In the genomic region with DNA sequence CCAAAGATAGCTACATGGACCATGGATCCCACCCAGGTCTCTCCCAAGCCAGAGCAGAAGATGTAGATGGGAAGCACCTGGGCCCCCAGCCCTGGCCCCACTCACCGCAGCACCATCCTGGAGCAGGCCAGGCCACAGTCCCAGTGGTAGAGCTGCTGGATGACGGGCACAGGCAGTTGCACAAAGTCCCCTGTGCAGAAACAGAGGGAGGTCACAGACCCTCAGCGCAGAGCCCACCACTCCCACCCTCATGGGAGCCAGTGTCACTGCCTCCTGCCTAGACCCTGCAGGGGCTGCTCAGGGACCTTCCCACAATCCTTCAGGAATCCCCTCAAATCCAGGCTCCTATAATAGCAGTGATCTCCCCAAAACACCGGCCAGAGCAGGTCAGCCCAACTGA, we compare ENCODE assay signal across 1 cellular context.
TF ChIP-seq lines count a peak whose summit lies in the region.

No MANE protein-coding gene starts in this region.

TF ChIP-seq in GM23338, 12 proteins besides CTCF, POLR2A, EP300 and RAD21:
- TF ChIP-seq, protein P1, sequence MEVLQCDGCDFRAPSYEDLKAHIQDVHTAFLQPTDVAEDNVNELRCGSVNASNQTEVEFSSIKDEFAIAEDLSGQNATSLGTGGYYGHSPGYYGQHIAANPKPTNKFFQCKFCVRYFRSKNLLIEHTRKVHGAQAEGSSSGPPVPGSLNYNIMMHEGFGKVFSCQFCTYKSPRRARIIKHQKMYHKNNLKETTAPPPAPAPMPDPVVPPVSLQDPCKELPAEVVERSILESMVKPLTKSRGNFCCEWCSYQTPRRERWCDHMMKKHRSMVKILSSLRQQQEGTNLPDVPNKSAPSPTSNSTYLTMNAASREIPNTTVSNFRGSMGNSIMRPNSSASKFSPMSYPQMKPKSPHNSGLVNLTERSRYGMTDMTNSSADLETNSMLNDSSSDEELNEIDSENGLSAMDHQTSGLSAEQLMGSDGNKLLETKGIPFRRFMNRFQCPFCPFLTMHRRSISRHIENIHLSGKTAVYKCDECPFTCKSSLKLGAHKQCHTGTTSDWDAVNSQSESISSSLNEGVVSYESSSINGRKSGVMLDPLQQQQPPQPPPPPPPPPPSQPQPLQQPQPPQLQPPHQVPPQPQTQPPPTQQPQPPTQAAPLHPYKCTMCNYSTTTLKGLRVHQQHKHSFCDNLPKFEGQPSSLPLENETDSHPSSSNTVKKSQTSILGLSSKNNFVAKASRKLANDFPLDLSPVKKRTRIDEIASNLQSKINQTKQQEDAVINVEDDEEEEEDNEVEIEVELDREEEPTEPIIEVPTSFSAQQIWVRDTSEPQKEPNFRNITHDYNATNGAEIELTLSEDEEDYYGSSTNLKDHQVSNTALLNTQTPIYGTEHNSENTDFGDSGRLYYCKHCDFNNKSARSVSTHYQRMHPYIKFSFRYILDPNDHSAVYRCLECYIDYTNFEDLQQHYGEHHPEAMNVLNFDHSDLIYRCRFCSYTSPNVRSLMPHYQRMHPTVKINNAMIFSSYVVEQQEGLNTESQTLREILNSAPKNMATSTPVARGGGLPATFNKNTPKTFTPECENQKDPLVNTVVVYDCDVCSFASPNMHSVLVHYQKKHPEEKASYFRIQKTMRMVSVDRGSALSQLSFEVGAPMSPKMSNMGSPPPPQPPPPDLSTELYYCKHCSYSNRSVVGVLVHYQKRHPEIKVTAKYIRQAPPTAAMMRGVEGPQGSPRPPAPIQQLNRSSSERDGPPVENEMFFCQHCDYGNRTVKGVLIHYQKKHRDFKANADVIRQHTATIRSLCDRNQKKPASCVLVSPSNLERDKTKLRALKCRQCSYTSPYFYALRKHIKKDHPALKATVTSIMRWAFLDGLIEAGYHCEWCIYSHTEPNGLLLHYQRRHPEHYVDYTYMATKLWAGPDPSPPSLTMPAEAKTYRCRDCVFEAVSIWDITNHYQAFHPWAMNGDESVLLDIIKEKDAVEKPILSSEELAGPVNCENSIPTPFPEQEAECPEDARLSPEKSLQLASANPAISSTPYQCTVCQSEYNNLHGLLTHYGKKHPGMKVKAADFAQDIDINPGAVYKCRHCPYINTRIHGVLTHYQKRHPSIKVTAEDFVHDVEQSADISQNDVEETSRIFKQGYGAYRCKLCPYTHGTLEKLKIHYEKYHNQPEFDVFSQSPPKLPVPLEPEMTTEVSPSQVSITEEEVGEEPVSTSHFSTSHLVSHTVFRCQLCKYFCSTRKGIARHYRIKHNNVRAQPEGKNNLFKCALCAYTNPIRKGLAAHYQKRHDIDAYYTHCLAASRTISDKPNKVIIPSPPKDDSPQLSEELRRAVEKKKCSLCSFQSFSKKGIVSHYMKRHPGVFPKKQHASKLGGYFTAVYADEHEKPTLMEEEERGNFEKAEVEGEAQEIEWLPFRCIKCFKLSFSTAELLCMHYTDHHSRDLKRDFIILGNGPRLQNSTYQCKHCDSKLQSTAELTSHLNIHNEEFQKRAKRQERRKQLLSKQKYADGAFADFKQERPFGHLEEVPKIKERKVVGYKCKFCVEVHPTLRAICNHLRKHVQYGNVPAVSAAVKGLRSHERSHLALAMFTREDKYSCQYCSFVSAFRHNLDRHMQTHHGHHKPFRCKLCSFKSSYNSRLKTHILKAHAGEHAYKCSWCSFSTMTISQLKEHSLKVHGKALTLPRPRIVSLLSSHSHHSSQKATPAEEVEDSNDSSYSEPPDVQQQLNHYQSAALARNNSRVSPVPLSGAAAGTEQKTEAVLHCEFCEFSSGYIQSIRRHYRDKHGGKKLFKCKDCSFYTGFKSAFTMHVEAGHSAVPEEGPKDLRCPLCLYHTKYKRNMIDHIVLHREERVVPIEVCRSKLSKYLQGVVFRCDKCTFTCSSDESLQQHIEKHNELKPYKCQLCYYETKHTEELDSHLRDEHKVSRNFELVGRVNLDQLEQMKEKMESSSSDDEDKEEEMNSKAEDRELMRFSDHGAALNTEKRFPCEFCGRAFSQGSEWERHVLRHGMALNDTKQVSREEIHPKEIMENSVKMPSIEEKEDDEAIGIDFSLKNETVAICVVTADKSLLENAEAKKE (CRISPR knock-in tag; IDR thresholded peaks at IDR 0.05): no peak
- TF ChIP-seq ZNF114 (CRISPR knock-in tag; IDR thresholded peaks at IDR 0.05) (no peak), CREB1 (CRISPR knock-in tag; IDR thresholded peaks at IDR 0.05; ENCODE audit: low read depth) (no peak), ZNF331 (CRISPR knock-in tag; IDR thresholded peaks at IDR 0.05; ENCODE audit: low read depth) (no peak), NANOG (IDR thresholded peaks at IDR 0.05; ENCODE audit: borderline replicate concordance) (no peak), POLR2AphosphoS5 (IDR thresholded peaks at IDR 0.05; ENCODE audit: low read depth) (no peak), REST (IDR thresholded peaks at IDR 0.05; ENCODE audit: unreplicated experiment) (no peak), JUNB (IDR thresholded peaks at IDR 0.05; ENCODE audit: unreplicated experiment) (no peak), STAT1 (IDR thresholded peaks at IDR 0.05; ENCODE audit: unreplicated experiment) (no peak), EZH2 (IDR thresholded peaks at IDR 0.05; ENCODE audit: low read depth, unreplicated experiment) (no peak), EZH2phosphoT487 (IDR thresholded peaks at IDR 0.05; ENCODE audit: unreplicated experiment) (no peak)
- TF ChIP-seq, protein P2, sequence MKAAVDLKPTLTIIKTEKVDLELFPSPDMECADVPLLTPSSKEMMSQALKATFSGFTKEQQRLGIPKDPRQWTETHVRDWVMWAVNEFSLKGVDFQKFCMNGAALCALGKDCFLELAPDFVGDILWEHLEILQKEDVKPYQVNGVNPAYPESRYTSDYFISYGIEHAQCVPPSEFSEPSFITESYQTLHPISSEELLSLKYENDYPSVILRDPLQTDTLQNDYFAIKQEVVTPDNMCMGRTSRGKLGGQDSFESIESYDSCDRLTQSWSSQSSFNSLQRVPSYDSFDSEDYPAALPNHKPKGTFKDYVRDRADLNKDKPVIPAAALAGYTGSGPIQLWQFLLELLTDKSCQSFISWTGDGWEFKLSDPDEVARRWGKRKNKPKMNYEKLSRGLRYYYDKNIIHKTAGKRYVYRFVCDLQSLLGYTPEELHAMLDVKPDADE (IDR thresholded peaks at IDR 0.05): no peak
TF ChIP-seq in GM23338: peak in this region for 0.
